In the genomic region with DNA sequence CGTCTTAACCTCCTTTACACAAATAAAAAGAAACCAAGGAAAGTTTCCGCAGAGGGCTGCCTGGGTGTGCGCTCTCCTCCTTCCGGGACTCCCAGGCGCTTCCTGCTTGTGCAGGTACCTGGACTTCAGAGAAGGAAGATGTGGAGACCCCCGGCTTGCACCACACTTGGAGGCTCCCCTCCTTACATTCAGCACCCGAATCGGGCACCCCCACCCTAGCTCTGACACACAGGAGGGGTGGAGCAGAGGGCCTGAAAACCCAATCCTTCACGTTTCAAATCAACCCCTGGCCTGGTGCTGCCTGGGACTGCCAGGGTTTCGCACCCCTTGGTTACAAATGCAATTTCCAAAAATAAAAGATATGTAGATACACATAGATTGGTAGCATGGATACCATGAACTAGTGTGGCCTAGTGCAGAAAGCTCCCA, we compare ENCODE assay signal across 17 cellular contexts. TPM values are rescaled to one million over a fixed set of nuclear protein-coding genes. Genes with fewer than 3 reads are reported as not detected.
A peak's percentile ranks its signal among the peaks of the same experiment; 100 is the strongest.
DNase-seq lines count a peak whose midpoint lies in the region; ATAC-seq and TF ChIP-seq lines count a peak whose summit lies in the region.
"Had no signal": no experiment of that assay in that cellular context is flagged by ENCODE, and none has a peak within 500 bp of the region (broad histone marks: within the 10 kb centered on the region; RNA-seq: fewer than 3 reads in every experiment).

No MANE protein-coding gene starts in this region.

- no peak overlapping the region for H3K27ac ChIP-seq in SK-N-SH (ENCODE audit: low read depth in 2 of 2, low read length in 1 of 2)
- H3K27ac ChIP-seq in esophagus muscularis mucosa (replicated peaks in 1 of 4) = no peak overlapping the region
- H3K27ac ChIP-seq in rectal smooth muscle tissue (ENCODE audit: low read depth, low read length) = peak overlapping the region; percentile 88
- H3K27ac ChIP-seq: 22Rv1, adrenal gland, KMS-11, lower lobe of right lung, tibial artery had no signal

- no peaks in the 10 kb centered on the region for H3K36me3 ChIP-seq in SK-N-SH (replicated peaks in 1 of 2; ENCODE audit: control insufficient read depth in 1 of 2, insufficient read depth in 2 of 2, low read length in 1 of 2)
- no peaks in the 10 kb centered on the region for H3K36me3 ChIP-seq in H7 (replicated peaks; ENCODE audit: control insufficient read depth, insufficient read depth, low read length)
- H3K36me3 ChIP-seq in esophagus muscularis mucosa = peaks cover 0 to 5% (median 0%) of the 10 kb centered on the region in 4 donors
- H3K36me3 ChIP-seq in rectal smooth muscle tissue (ENCODE audit: control insufficient read depth, insufficient read depth, low read length) = no peaks in the 10 kb centered on the region
- H3K36me3 ChIP-seq: adrenal gland, lower lobe of right lung, tibial artery had no signal

- no peak overlapping the region for H3K4me3 ChIP-seq in SK-N-SH (ENCODE audit: low read depth in 2 of 2, low read length in 1 of 2)
- H3K4me3 ChIP-seq in H7 (ENCODE audit: insufficient read depth, low read depth, low read length) = no peak overlapping the region
- H3K4me3 ChIP-seq in esophagus muscularis mucosa = no peak overlapping the region
- peak overlapping the region; percentile 77 for H3K4me3 ChIP-seq in rectal smooth muscle tissue (ENCODE audit: low read length)
- H3K4me3 ChIP-seq: tibial artery had no signal

- TF ChIP-seq EP300 in SK-N-SH (IDR thresholded peaks at IDR 0.05; ENCODE audit: borderline replicate concordance in 1 of 2, low read depth in 1 of 2, low read length in 1 of 2) = no peak
- no peak for TF ChIP-seq EP300 in esophagus muscularis mucosa (IDR thresholded peaks at IDR 0.05)

- no peak overlapping the region for H3K4me2 ChIP-seq in SK-N-SH
- H3K4me2 ChIP-seq: KMS-11 had no signal

- peaks cover 5 to 8% of the 10 kb centered on the region in 2 experiments; a peak in 2 of 4 replicates for H3K4me1 ChIP-seq in SK-N-SH (ENCODE audit: control insufficient read depth in 1 of 2, insufficient read depth in 2 of 2, low read depth in 1 of 2, low read length in 1 of 2)
- H3K4me1 ChIP-seq in esophagus muscularis mucosa = peaks cover 41 to 71% (median 61%) of the 10 kb centered on the region in 4 donors
- peaks cover 19% of the 10 kb centered on the region for H3K4me1 ChIP-seq in rectal smooth muscle tissue (ENCODE audit: control insufficient read depth, insufficient read depth, low read length)

- no peak overlapping the region for H3K27ac Mint-ChIP-seq in activated CD4-positive, alpha-beta memory T cell treated with anti-CD3 and anti-CD28 coated beads for 36 hours

- POLR2A ChIA-PET in SK-N-SH (lab: Yijun Ruan, JAX) = no interaction called here
- POLR2A ChIA-PET in activated CD4-positive, alpha-beta memory T cell treated with anti-CD3 and anti-CD28 coated beads for 36 hours (lab: Charles Lee) = interaction anchor here (2.8 kb wide), 1 partner anchor 16 kb away, joined by 8 read pairs; no protein-coding TSS in a partner anchor

- WGBS in SK-N-SH (ENCODE audit: low lambda C conversion rate) = 57% methylated on average over 10 of the region's 10 CpGs
- WGBS in esophagus muscularis mucosa = 62% methylated on average over 8 of the region's 10 CpGs

- ATAC-seq in SK-N-SH treated with all-trans-retinoic acid at 6 μM for 48 hours (no peak), GM18517 (IDR thresholded peaks at IDR 0.05; ENCODE audit: unreplicated experiment) (no peak)

- H3K9me3 ChIP-seq in SK-N-SH = no peaks in the 10 kb centered on the region
- peaks cover 0 to 7% (median 0%) of the 10 kb centered on the region in 4 donors for H3K9me3 ChIP-seq in esophagus muscularis mucosa
- H3K9me3 ChIP-seq: adrenal gland, lower lobe of right lung had no signal

- peaks cover 35% of the 10 kb centered on the region for H3K4me1 Mint-ChIP-seq in activated CD4-positive, alpha-beta memory T cell treated with anti-CD3 and anti-CD28 coated beads for 36 hours (ENCODE audit: low read depth)

- no peak overlapping the region for H3K4me3 Mint-ChIP-seq in activated CD4-positive, alpha-beta memory T cell treated with anti-CD3 and anti-CD28 coated beads for 36 hours

- peaks cover 4% of the 10 kb centered on the region for H3K9me3 Mint-ChIP-seq in activated CD4-positive, alpha-beta memory T cell treated with anti-CD3 and anti-CD28 coated beads for 36 hours

- CTCF ChIA-PET in SK-N-SH (lab: Yijun Ruan, JAX) = interaction anchor here (0.6 to 4.1 kb wide), 14 partner anchors 8 to 811 kb away, joined by 3 to 38 read pairs (median 4); no protein-coding TSS in a partner anchor
- CTCF ChIA-PET in activated CD4-positive, alpha-beta memory T cell treated with anti-CD3 and anti-CD28 coated beads for 36 hours (lab: Charles Lee) = interaction anchor here (1.5 to 3.2 kb wide), 2 partner anchors 12 to 64 kb away, joined by 3 to 12 read pairs; no protein-coding TSS in a partner anchor

- TF ChIP-seq POLR2A in esophagus muscularis mucosa (IDR thresholded peaks at IDR 0.05; ENCODE audit: low read depth) = no peak

- H3F3A ChIP-seq in SK-N-SH (replicated peaks; ENCODE audit: insufficient read depth) = no peaks in the 10 kb centered on the region

- TF ChIP-seq CTCF in SK-N-SH (IDR thresholded peaks at IDR 0.05) (no peak), esophagus muscularis mucosa (IDR thresholded peaks at IDR 0.05) (no peak)

- H2AFZ ChIP-seq in SK-N-SH (ENCODE audit: low read depth) = no peak overlapping the region

- DNase-seq in SK-N-SH (peak; percentile 31), H7 (peak; percentile 58), esophagus muscularis mucosa (ENCODE audit: extremely low spot score) (peak; percentile 42), activated gamma-delta T cell (lab: John Stamatoyannopoulos, UW) (no peak)
- DNase-seq in activated CD4-positive, alpha-beta memory T cell treated with anti-CD3 and anti-CD28 coated beads for 36 hours = no peak
- DNase-seq: EL; lower lobe of right lung; NCI-H2107; OCI-M1; stimulated activated CD4-positive, alpha-beta T cell treated with anti-CD3 and anti-CD28 coated beads, Interleukin-4, amount 100 ng/mL, for 1 hour; tibial artery had no signal

- H3K9ac ChIP-seq in SK-N-SH (no peak overlapping the region), rectal smooth muscle tissue (ENCODE audit: low read length) (no peak overlapping the region)
- H3K9ac ChIP-seq: KMS-11 had no signal

- H3K36me3 Mint-ChIP-seq in activated CD4-positive, alpha-beta memory T cell treated with anti-CD3 and anti-CD28 coated beads for 36 hours = peaks cover 19% of the 10 kb centered on the region

- no peaks in the 10 kb centered on the region for H4K20me1 ChIP-seq in SK-N-SH (ENCODE audit: insufficient read depth)

- TF ChIP-seq RAD21 in SK-N-SH (IDR thresholded peaks at IDR 0.05; ENCODE audit: low read length) = no peak

- H3K27me3 ChIP-seq in SK-N-SH (ENCODE audit: insufficient read depth) (peaks cover 83% of the 10 kb centered on the region), H7 (ENCODE audit: control insufficient read depth, insufficient read depth, low read length) (peaks cover 97% of the 10 kb centered on the region), esophagus muscularis mucosa (peaks cover 7 to 100% (median 93%) of the 10 kb centered on the region in 4 donors), rectal smooth muscle tissue (ENCODE audit: control insufficient read depth, insufficient read depth, low read length) (peaks cover 14% of the 10 kb centered on the region)

- no peaks in the 10 kb centered on the region for H3K79me2 ChIP-seq in SK-N-SH (ENCODE audit: insufficient read depth)

- intact Hi-C loops in esophagus muscularis mucosa (cut with DNase I) = no loop called here
- intact Hi-C loops in activated CD4-positive, alpha-beta memory T cell treated with anti-CD3 and anti-CD28 coated beads for 36 hours (cut with micrococcal nuclease) = no loop called here

- H3K9me2 ChIP-seq in SK-N-SH = no peaks in the 10 kb centered on the region

- peaks cover 73% of the 10 kb centered on the region for H3K27me3 Mint-ChIP-seq in activated CD4-positive, alpha-beta memory T cell treated with anti-CD3 and anti-CD28 coated beads for 36 hours

TF ChIP-seq in SK-N-SH, 30 proteins besides CTCF, POLR2A, EP300 and RAD21 (continues in another document):
- TF ChIP-seq, protein P1, sequence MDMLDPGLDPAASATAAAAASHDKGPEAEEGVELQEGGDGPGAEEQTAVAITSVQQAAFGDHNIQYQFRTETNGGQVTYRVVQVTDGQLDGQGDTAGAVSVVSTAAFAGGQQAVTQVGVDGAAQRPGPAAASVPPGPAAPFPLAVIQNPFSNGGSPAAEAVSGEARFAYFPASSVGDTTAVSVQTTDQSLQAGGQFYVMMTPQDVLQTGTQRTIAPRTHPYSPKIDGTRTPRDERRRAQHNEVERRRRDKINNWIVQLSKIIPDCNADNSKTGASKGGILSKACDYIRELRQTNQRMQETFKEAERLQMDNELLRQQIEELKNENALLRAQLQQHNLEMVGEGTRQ (IDR thresholded peaks at IDR 0.05; ENCODE audit: borderline replicate concordance, low read depth, low read length) = no peak
- TF ChIP-seq MXI1 (IDR thresholded peaks at IDR 0.05; ENCODE audit: low read depth, low read length) (no peak), RCOR1 (IDR thresholded peaks at IDR 0.05; ENCODE audit: low read length) (no peak), POLR2AphosphoS5 (IDR thresholded peaks at IDR 0.05; ENCODE audit: low read depth, low read length) (no peak)

RNA-seq across cellular contexts. Expression of a gene that starts 3.1 kb away (rescaled TPM):
- 0.15 and 0.16 TPM in 2 replicates for polyA plus RNA-seq in SK-N-SH (2012; rRNA removed)
- polyA plus RNA-seq in SK-N-SH (2012; cell fraction: cytosol; rRNA removed) = 0.12 TPM in 2 replicates
- 0.36 and 0.38 TPM in 2 replicates for polyA plus RNA-seq in SK-N-SH (2012; cell fraction: nucleus; rRNA removed)
- total RNA-seq in H7 (2014; rRNA removed; shearing (Covaris generic)) = 0.52 and 0.76 TPM in 2 replicates
- total RNA-seq in esophagus muscularis mucosa = 1 to 10 TPM; 1.2 to 7.0 (median 4.7) TPM
- total RNA-seq in activated CD4-positive, alpha-beta memory T cell treated with anti-CD3 and anti-CD28 coated beads for 36 hours = not detected
- total RNA-seq: lower lobe of right lung had no signal

RNA-seq across cellular contexts. Expression of a gene that starts 57.0 kb away (rescaled TPM):
- polyA plus RNA-seq in SK-N-SH (2012; rRNA removed) = 10.5 and 14.8 TPM in 2 replicates
- polyA plus RNA-seq in SK-N-SH (2012; cell fraction: cytosol; rRNA removed) = 15.3 and 18.5 TPM in 2 replicates
- 8.0 and 14.2 TPM in 2 replicates for polyA plus RNA-seq in SK-N-SH (2012; cell fraction: nucleus; rRNA removed)
- 27.7 and 32.4 TPM in 2 replicates for total RNA-seq in H7 (2014; rRNA removed; shearing (Covaris generic))
- 10 to 100 TPM; 15.9 to 22.8 (median 18.3) TPM for total RNA-seq in esophagus muscularis mucosa
- total RNA-seq in activated CD4-positive, alpha-beta memory T cell treated with anti-CD3 and anti-CD28 coated beads for 36 hours = 10 to 100 TPM; 16.5 to 18.8 TPM

Comparison
In these comparisons a context has a peak if more than half of its experiments do, and no peak if none do; other contexts are left out.
1. DNase-seq: peak in SK-N-SH (single experiment), H7 (single experiment) and esophagus muscularis mucosa (single experiment); none in activated CD4-positive, alpha-beta memory T cell treated with anti-CD3 and anti-CD28 coated beads for 36 hours (single experiment) and activated gamma-delta T cell (single experiment).